14 cellular contexts compared by ENCODE assay signal in the genomic region with DNA sequence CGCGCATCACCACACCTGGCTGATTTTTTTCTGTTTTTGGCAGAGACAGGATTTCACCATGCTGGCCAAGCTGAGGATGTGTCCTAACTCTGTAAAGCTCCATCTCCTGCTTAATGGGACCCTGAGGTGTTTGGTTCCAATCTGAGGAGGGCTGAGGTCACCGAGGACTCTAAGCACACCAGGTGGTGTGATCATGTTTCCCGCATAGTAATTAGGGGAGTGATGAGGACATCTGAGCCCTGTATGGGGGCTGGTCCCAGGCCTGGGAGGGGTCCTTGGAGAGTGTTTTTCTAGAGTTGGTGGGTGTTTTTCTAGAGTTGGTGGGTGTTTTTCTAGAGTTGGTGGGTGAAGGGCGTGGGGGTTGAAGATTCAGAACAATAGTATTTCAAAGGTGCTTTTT. TPM values are rescaled to one million over a fixed set of nuclear protein-coding genes. Genes with fewer than 3 reads are reported as not detected.
DNase-seq lines count a peak whose midpoint lies in the region; TF ChIP-seq lines count a peak whose summit lies in the region.
"Had no signal": no experiment of that assay in that cellular context is flagged by ENCODE, and none has a peak within 500 bp of the region (broad histone marks: within the 10 kb centered on the region; RNA-seq: fewer than 3 reads in every experiment).

No MANE protein-coding gene starts in this region.

- BruUV-seq in Calu3 (replicated peaks; lab: Mats Ljungman, UMichigan) (no TSS peak), OCI-LY7 (replicated peaks; lab: Mats Ljungman, UMichigan) (no TSS peak)

- no peaks in the 10 kb centered on the region for H3K27me3 Mint-ChIP-seq in Calu3 (ENCODE audit: unreplicated experiment)
- H3K27me3 Mint-ChIP-seq: activated T-helper 17 cell treated with anti-CD3 and anti-CD28 coated beads, Interleukin-2, amount 50 U/mL, for 72 hours; B cell had no signal

- CTCF ChIA-PET in Calu3 (lab: Charles Lee), result no interaction called here
- CTCF ChIA-PET in OCI-LY7 (lab: Charles Lee; ENCODE audit: unreplicated experiment), result no interaction called here

- no peak overlapping the region for H3K4me2 ChIP-seq in OCI-LY7 (ENCODE audit: low read length)

- DNase-seq in Calu3, result no peak
- peak; percentile 32 for DNase-seq in NCI-H128 (lab: John Stamatoyannopoulos, UW; ENCODE audit: unreplicated experiment)
- peak; percentile 42 for DNase-seq in OCI-LY7 (ENCODE audit: low spot score)
- DNase-seq in activated CD4-positive, alpha-beta T cell treated with anti-CD3 and anti-CD28 coated beads for 48 hours, result no peak
- DNase-seq in GOT3 (lab: John Stamatoyannopoulos, UW), result no peak
- DNase-seq in NCI-H446 (lab: John Stamatoyannopoulos, UW), result no peak
- DNase-seq in stimulated activated CD4-positive, alpha-beta T cell treated with anti-CD3 and anti-CD28 coated beads, Interleukin-2, amount 100 ng/mL, for 48 hours, result no peak
- DNase-seq: foreskin melanocyte; PC-3; stimulated activated CD4-positive, alpha-beta T cell treated with anti-CD3 and anti-CD28 coated beads, Interleukin-12 subunit alpha, Interleukin-12 subunit beta, amount 100 ng/mL, for 4 hours; stimulated activated naive CD8-positive, alpha-beta T cell treated with anti-CD3 and anti-CD28 coated beads, Interleukin-15, Interleukin-2, amounts not matched to agents 100 U/mL and 50 U/mL, for 24 hours had no signal

- H3K36me3 Mint-ChIP-seq in Calu3 (ENCODE audit: insufficient read depth, unreplicated experiment), result peaks cover 73% of the 10 kb centered on the region

- POLR2A ChIA-PET in OCI-LY7 (lab: Charles Lee), result interaction anchor here (0.6 kb wide), 1 partner anchor 774 kb away, joined by 5 read pairs; no protein-coding TSS in a partner anchor

- peaks cover 9% of the 10 kb centered on the region for H3K36me3 ChIP-seq in OCI-LY7 (ENCODE audit: insufficient read depth, low read length)
- peaks cover 11 to 13% of the 10 kb centered on the region in 2 donors for H3K36me3 ChIP-seq in mucosa of rectum (ENCODE audit: control insufficient read depth in 2 of 2, insufficient read depth in 2 of 2, low read length in 2 of 2)

- peaks cover 4% of the 10 kb centered on the region; the same call in 1 of the 2 replicates for H3K79me2 ChIP-seq in OCI-LY7 (ENCODE audit: insufficient read depth, low read depth, low read length)

- H3K9me2 ChIP-seq in OCI-LY7 (ENCODE audit: insufficient read depth, low read length), result no peaks in the 10 kb centered on the region

- peaks cover 5% of the 10 kb centered on the region; the same call in 1 of the 2 replicates for H4K20me1 ChIP-seq in OCI-LY7 (ENCODE audit: insufficient read depth, low read length)

- H3K4me3 ChIP-seq in OCI-LY7 (ENCODE audit: low read depth, low read length, poor library complexity, severe bottlenecking), result no peak overlapping the region
- H3K4me3 ChIP-seq in mucosa of rectum (ENCODE audit: low read length in 2 of 2), result no peak overlapping the region

- peak overlapping the region in 1 of 2 donors; percentile 78 for H3K9ac ChIP-seq in mucosa of rectum (ENCODE audit: low read depth in 1 of 2, low read length in 2 of 2)

- no peaks in the 10 kb centered on the region for H3K9me3 Mint-ChIP-seq in Calu3 (ENCODE audit: low read depth, unreplicated experiment)
- H3K9me3 Mint-ChIP-seq: activated T-helper 17 cell treated with anti-CD3 and anti-CD28 coated beads, Interleukin-2, amount 50 U/mL, for 72 hours had no signal

- H3K4me3 Mint-ChIP-seq in Calu3 (ENCODE audit: low read depth, unreplicated experiment), result no peak overlapping the region
- H3K4me3 Mint-ChIP-seq: activated T-helper 17 cell treated with anti-CD3 and anti-CD28 coated beads, Interleukin-2, amount 50 U/mL, for 72 hours; B cell had no signal

- TF ChIP-seq CTCF in Calu3 (IDR thresholded peaks at IDR 0.05; ENCODE audit: unreplicated experiment) (no peak), OCI-LY7 (conservative IDR thresholded peaks at IDR 0.05; ENCODE audit: low read length) (no peak)

- H3K4me1 Mint-ChIP-seq in Calu3 (ENCODE audit: low read depth, unreplicated experiment), result peaks cover 34% of the 10 kb centered on the region
- H3K4me1 Mint-ChIP-seq: activated T-helper 17 cell treated with anti-CD3 and anti-CD28 coated beads, Interleukin-2, amount 50 U/mL, for 72 hours had no signal

- H3K27ac ChIP-seq in OCI-LY7 (ENCODE audit: low read depth, low read length, poor library complexity, severe bottlenecking) (no peak overlapping the region), mucosa of rectum (ENCODE audit: low read depth in 2 of 2, low read length in 2 of 2) (peak overlapping the region; percentile 94 to 96)

- H3K9me3 ChIP-seq in OCI-LY7 (ENCODE audit: low read length), result no peaks in the 10 kb centered on the region
- no peaks in the 10 kb centered on the region for H3K9me3 ChIP-seq in mucosa of rectum (ENCODE audit: control insufficient read depth in 2 of 2, low read length in 2 of 2)

- peak overlapping the region; percentile 2; the same call in 1 of the 2 replicates for H2AFZ ChIP-seq in OCI-LY7 (ENCODE audit: low read length)

- H3K27ac Mint-ChIP-seq in Calu3 (ENCODE audit: unreplicated experiment), result peak overlapping the region; percentile 98
- H3K27ac Mint-ChIP-seq: activated T-helper 17 cell treated with anti-CD3 and anti-CD28 coated beads, Interleukin-2, amount 50 U/mL, for 72 hours had no signal

- intact Hi-C loops in Calu3 (cut with micrococcal nuclease; ENCODE audit: unreplicated experiment) (no loop called here), OCI-LY7 (cut with micrococcal nuclease; ENCODE audit: unreplicated experiment) (no loop called here)

- peaks cover 39% of the 10 kb centered on the region for H3K4me1 ChIP-seq in OCI-LY7 (ENCODE audit: insufficient read depth, low read length, poor library complexity, severe bottlenecking)
- peaks cover 31 to 47% of the 10 kb centered on the region in 2 donors for H3K4me1 ChIP-seq in mucosa of rectum (ENCODE audit: control insufficient read depth in 2 of 2, insufficient read depth in 2 of 2, low read length in 2 of 2)

- H3K27me3 ChIP-seq in mucosa of rectum (ENCODE audit: control insufficient read depth in 2 of 2, insufficient read depth in 2 of 2, low read length in 2 of 2), result no peaks in the 10 kb centered on the region

RNA-seq across cellular contexts. Expression of a gene that starts 3.0 kb away (rescaled TPM):
- total RNA-seq in Calu3 (2022) (67.7 and 85.2 TPM in 2 replicates), OCI-LY7 (2022) (27.5 and 30.5 TPM in 2 replicates)
- total RNA-seq in OCI-LY7 (2014; rRNA removed; shearing (Covaris generic)), result 25.8 and 27.4 TPM in 2 replicates

RNA-seq across cellular contexts. Expression of a gene that starts 22.1 kb away (rescaled TPM):
- 26.1 and 26.2 TPM in 2 replicates for total RNA-seq in Calu3 (2022)
- 5.3 and 11.3 TPM in 2 replicates for total RNA-seq in OCI-LY7 (2014; rRNA removed; shearing (Covaris generic))
- total RNA-seq in OCI-LY7 (2022), result 5.7 TPM in 2 replicates

RNA-seq across cellular contexts. Expression of a gene that starts 28.5 kb away (rescaled TPM):
- total RNA-seq in Calu3 (2022) (122 and 135 TPM in 2 replicates), OCI-LY7 (2022) (not detected in 2 replicates)
- not detected in 2 replicates for total RNA-seq in OCI-LY7 (2014; rRNA removed; shearing (Covaris generic))
- total RNA-seq: activated T-helper 17 cell treated with anti-CD3 and anti-CD28 coated beads, Interleukin-2, amount 50 U/mL, for 72 hours; B cell had no signal

RNA-seq across cellular contexts. Expression of a gene that starts 58.2 kb away (rescaled TPM):
- total RNA-seq in Calu3 (2022), result 73.5 and 75.8 TPM in 2 replicates
- total RNA-seq in OCI-LY7 (2014; rRNA removed; shearing (Covaris generic)), result 58.1 and 65.0 TPM in 2 replicates
- total RNA-seq in OCI-LY7 (2022), result 75.8 and 91.1 TPM in 2 replicates

RNA-seq across cellular contexts. Expression of a gene that starts 58.3 kb away (rescaled TPM):
- total RNA-seq in Calu3 (2022) (10.1 and 10.5 TPM in 2 replicates), OCI-LY7 (2022) (11.8 and 13.7 TPM in 2 replicates)
- 4.0 and 5.9 TPM in 2 replicates for total RNA-seq in OCI-LY7 (2014; rRNA removed; shearing (Covaris generic))

Comparison
In these comparisons a context has a peak if more than half of its experiments do, and no peak if none do; other contexts are left out.
1. DNase-seq: peak in NCI-H128 (single experiment) and OCI-LY7 (single experiment); none in Calu3 (single experiment), activated CD4-positive, alpha-beta T cell treated with anti-CD3 and anti-CD28 coated beads for 48 hours (single experiment), GOT3 (single experiment), NCI-H446 (0 of 2) and stimulated activated CD4-positive, alpha-beta T cell treated with anti-CD3 and anti-CD28 coated beads, Interleukin-2, amount 100 ng/mL, for 48 hours (0 of 2).
2. RNA of a gene that starts 28.5 kb away (total RNA-seq): 122 to 135 TPM in Calu3; not detected in OCI-LY7; every median in the first group is over 100 times any median in the second.